In genomic region chr2:128444816-128445532, GRCh38 we compare ENCODE assay signal across 13 cellular contexts.
DNase-seq lines count a peak whose midpoint lies in the region; ATAC-seq and TF ChIP-seq lines count a peak whose summit lies in the region.
"Had no signal": no experiment of that assay in that cellular context is flagged by ENCODE, and none has a peak within 500 bp of the region (broad histone marks: within the 10 kb centered on the region; RNA-seq: fewer than 3 reads in every experiment).

No MANE protein-coding gene starts in this region.

- no peak overlapping the region for H2BK20ac ChIP-seq in H9 (ENCODE audit: low read depth, low read length, poor library complexity, severe bottlenecking)

- 0 out of 2 replicates have a peak, but pooled peaks cover 1% of the 10 kb centered on the region for H3K27me3 Mint-ChIP-seq in H9 (ENCODE audit: low read depth)
- H3K27me3 Mint-ChIP-seq: activated naive CD4-positive, alpha-beta T cell treated with anti-CD3 and anti-CD28 coated beads, Interleukin-2, amount 50 U/mL, for 24 hours had no signal

- H3K4me3 ChIP-seq in Peyer's patch: no peak overlapping the region
- H3K4me3 ChIP-seq in stomach: no peak overlapping the region
- H3K4me3 ChIP-seq: gastrocnemius medialis had no signal

- no peaks in the 10 kb centered on the region for H3K36me3 Mint-ChIP-seq in H9 (ENCODE audit: insufficient read depth in 1 of 3, low read depth in 3 of 3)
- H3K36me3 Mint-ChIP-seq: activated naive CD4-positive, alpha-beta T cell treated with anti-CD3 and anti-CD28 coated beads, Interleukin-2, amount 50 U/mL, for 24 hours had no signal

- H3K27me3 ChIP-seq in H9 (ENCODE audit: insufficient read depth, low read length) (no peaks in the 10 kb centered on the region), Peyer's patch (no peaks in the 10 kb centered on the region), stomach (no peaks in the 10 kb centered on the region)
- H3K27me3 ChIP-seq: gastrocnemius medialis had no signal

- no peak for TF ChIP-seq POLR2A in Peyer's patch (IDR thresholded peaks at IDR 0.05)
- TF ChIP-seq POLR2A in stomach (IDR thresholded peaks at IDR 0.05): no peak

- no peak overlapping the region for H3K9ac ChIP-seq in H9 (ENCODE audit: extremely low read depth, insufficient read length, low read length)

- no peak overlapping the region for H2BK15ac ChIP-seq in H9 (ENCODE audit: low read depth, low read length)

- no peaks in the 10 kb centered on the region for H3K79me2 ChIP-seq in H9 (ENCODE audit: insufficient read depth, low read length)

- H2BK120ac ChIP-seq in H9 (ENCODE audit: low read depth, low read length, poor library complexity, severe bottlenecking): no peak overlapping the region

- no peak overlapping the region for H3T11ph ChIP-seq in H9 (ENCODE audit: low read length)

- H4K5ac ChIP-seq in H9 (ENCODE audit: insufficient read length, low read depth, low read length): no peak overlapping the region

- H3K4me1 ChIP-seq in H9 (ENCODE audit: insufficient read depth, low read length): peaks cover 3% of the 10 kb centered on the region; the same call in 1 of the 2 replicates
- peaks cover 0 to 3% (median 0%) of the 10 kb centered on the region in 4 donors for H3K4me1 ChIP-seq in Peyer's patch
- H3K4me1 ChIP-seq in stomach: peaks cover 17 to 25% (median 23%) of the 10 kb centered on the region in 4 donors
- H3K4me1 ChIP-seq: gastrocnemius medialis had no signal

- H3K4me1 Mint-ChIP-seq in H9: peaks cover 21 to 23% of the 10 kb centered on the region in 2 experiments
- H3K4me1 Mint-ChIP-seq: activated naive CD4-positive, alpha-beta T cell treated with anti-CD3 and anti-CD28 coated beads, Interleukin-2, amount 50 U/mL, for 24 hours had no signal

- no peak overlapping the region for H2AFZ ChIP-seq in H9 (ENCODE audit: low read length)

- H3K18ac ChIP-seq in H9 (ENCODE audit: insufficient read length, low read depth, low read length): no peak overlapping the region

- H3K4ac ChIP-seq in H9 (ENCODE audit: low read depth, low read length): no peak overlapping the region

- no peak for TF ChIP-seq EP300 in stomach (IDR thresholded peaks at IDR 0.05)

- H2BK12ac ChIP-seq in H9 (ENCODE audit: insufficient read length, low read depth, low read length): no peak overlapping the region

- no peaks in the 10 kb centered on the region for H3K9me3 Mint-ChIP-seq in H9
- H3K9me3 Mint-ChIP-seq: activated naive CD4-positive, alpha-beta T cell treated with anti-CD3 and anti-CD28 coated beads, Interleukin-2, amount 50 U/mL, for 24 hours; activated T-cell treated with anti-CD3 and anti-CD28 coated beads, Interleukin-2, amount 50 U/mL, for 4 hours had no signal

- H3K4me2 ChIP-seq in H9 (ENCODE audit: insufficient read depth, insufficient read length, low read length): no peak overlapping the region

- H3K9me3 ChIP-seq in H9 (ENCODE audit: control insufficient read depth, low read depth, low read length) (no peaks in the 10 kb centered on the region), Peyer's patch (no peaks in the 10 kb centered on the region), stomach (no peaks in the 10 kb centered on the region)
- H3K9me3 ChIP-seq: gastrocnemius medialis had no signal

- H3K27ac ChIP-seq in H9 (ENCODE audit: insufficient read length, low read depth, low read length) (no peak overlapping the region), Peyer's patch (peak overlapping the region in 1 of 4 donors; percentile 12), stomach (peak overlapping the region in 1 of 5 donors; percentile 13)
- H3K27ac ChIP-seq: gastrocnemius medialis had no signal

- intact Hi-C loops in stomach (cut with DNase I; ENCODE audit: low total_unique reads): no loop called here

- no peak overlapping the region for H4K8ac ChIP-seq in H9 (replicated peaks; ENCODE audit: insufficient read length, low read depth, low read length)

- no peaks in the 10 kb centered on the region for H3K79me1 ChIP-seq in H9 (ENCODE audit: insufficient read depth, low read depth, low read length, poor library complexity, severe bottlenecking)

- no peak overlapping the region for H3K27ac Mint-ChIP-seq in H9
- H3K27ac Mint-ChIP-seq: activated naive CD4-positive, alpha-beta T cell treated with anti-CD3 and anti-CD28 coated beads, Interleukin-2, amount 50 U/mL, for 24 hours had no signal

- WGBS in H9 (ENCODE audit: extremely low coverage, insufficient read length, low lambda C conversion rate): no CpG with 5 or more reads among the region's 10 CpGs
- 68 to 78% (median 76%) methylated on average over 10 of the region's 10 CpGs for WGBS in stomach, 5 donors

- TF ChIP-seq CTCF in H9 (conservative IDR thresholded peaks at IDR 0.05): no peak
- no peak for TF ChIP-seq CTCF in Peyer's patch (IDR thresholded peaks at IDR 0.05)
- no peak for TF ChIP-seq CTCF in stomach (IDR thresholded peaks at IDR 0.05)

- H3K36me3 ChIP-seq in Peyer's patch (no peaks in the 10 kb centered on the region), stomach (no peaks in the 10 kb centered on the region)
- H3K36me3 ChIP-seq: gastrocnemius medialis had no signal

- H4K20me1 ChIP-seq in H9 (ENCODE audit: control insufficient read depth, insufficient read depth, insufficient read length): no peaks in the 10 kb centered on the region

- H4K91ac ChIP-seq in H9 (ENCODE audit: insufficient read length, low read depth, low read length): no peak overlapping the region

- no peaks in the 10 kb centered on the region for H3K23me2 ChIP-seq in H9 (ENCODE audit: insufficient read length, low read depth, low read length, poor library complexity, severe bottlenecking)

- H3K23ac ChIP-seq in H9 (ENCODE audit: insufficient read length, low read depth, low read length): no peak overlapping the region

- no peak overlapping the region for H3K14ac ChIP-seq in H9 (ENCODE audit: insufficient read depth, low read length)

- no peak overlapping the region for H2AK5ac ChIP-seq in H9 (ENCODE audit: insufficient read length, low read length)

- H2BK5ac ChIP-seq in H9 (ENCODE audit: insufficient read length, low read length): no peak overlapping the region

- DNase-seq in H9: peak; percentile 10
- DNase-seq in Peyer's patch: peak in 2 of 3 donors; percentile 14 to 20
- DNase-seq in islet precursor cell: peak; percentile 45
- DNase-seq in stomach: peak; percentile 14
- DNase-seq in SKM-1 (lab: John Stamatoyannopoulos, UW; ENCODE audit: unreplicated experiment): no peak
- DNase-seq: activated T-cell treated with anti-CD3 and anti-CD28 coated beads, Interleukin-2, amount 50 U/mL, for 4 hours; AML-193; gastrocnemius medialis; NCI-H187; stimulated activated CD4-positive, alpha-beta T cell treated with anti-CD3 and anti-CD28 coated beads, Interleukin-2, amount 100 ng/mL, for 48 hours had no signal

- no peak overlapping the region for H3K56ac ChIP-seq in H9 (ENCODE audit: insufficient read length, low read depth, low read length)

- ATAC-seq in HG02759 (IDR thresholded peaks at IDR 0.05; ENCODE audit: unreplicated experiment) (no peak), GM21723 (IDR thresholded peaks at IDR 0.05; ENCODE audit: unreplicated experiment) (no peak)
- ATAC-seq: activated T-cell treated with anti-CD3 and anti-CD28 coated beads, Interleukin-2, amount 50 U/mL, for 4 hours; gastrocnemius medialis had no signal

- no peak overlapping the region for H3K4me3 Mint-ChIP-seq in H9
- H3K4me3 Mint-ChIP-seq: activated naive CD4-positive, alpha-beta T cell treated with anti-CD3 and anti-CD28 coated beads, Interleukin-2, amount 50 U/mL, for 24 hours; activated T-cell treated with anti-CD3 and anti-CD28 coated beads, Interleukin-2, amount 50 U/mL, for 4 hours had no signal
